In the genomic region with DNA sequence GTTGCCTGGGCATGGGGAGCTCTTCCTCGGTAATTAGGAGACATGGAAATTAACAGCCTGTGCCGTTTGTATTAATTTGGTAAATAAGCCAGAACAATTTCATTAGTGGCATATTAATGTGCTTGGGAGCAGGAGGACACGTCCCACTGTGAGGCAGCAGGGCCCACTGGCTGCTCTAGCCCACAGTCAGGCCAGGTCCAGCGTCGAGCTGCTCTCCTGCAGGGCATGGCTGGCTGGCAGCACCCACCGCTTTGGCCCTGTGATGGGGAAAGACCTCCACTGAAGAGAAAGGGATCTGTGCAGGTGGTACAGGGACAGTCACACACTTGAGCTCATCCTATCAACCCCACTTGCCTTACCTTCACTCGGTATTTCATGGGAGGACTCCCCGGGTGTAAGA, we compare ENCODE assay signal across 35 cellular contexts. TPM values are rescaled to one million over a fixed set of nuclear protein-coding genes. Genes with fewer than 3 reads are reported as not detected.
"Had no signal": no experiment of that assay in that cellular context is flagged by ENCODE, and none has a peak within 500 bp of the region (broad histone marks: within the 10 kb centered on the region; RNA-seq: fewer than 3 reads in every experiment).

No MANE protein-coding gene starts in this region.

- DNase-seq: activated CD4-positive, alpha-beta memory T cell treated with anti-CD3 and anti-CD28 coated beads for 36 hours; activated CD4-positive, alpha-beta T cell treated with anti-CD3 and anti-CD28 coated beads for 36 hours; activated CD4-positive, alpha-beta T cell treated with anti-CD3 and anti-CD28 coated beads, Interleukin-2, amount 10 ng/mL, durations not matched to agents 24 days and 14 days; activated CD4-positive, CD25-positive, alpha-beta regulatory T cell; activated CD4-positive, CD25-positive, alpha-beta regulatory T cell treated with anti-CD3 and anti-CD28 coated beads, Interleukin-2, amount 50 U/mL, for 72 hours; activated CD8-positive, alpha-beta memory T cell treated with anti-CD3 and anti-CD28 coated beads, Interleukin-2, amount 10 ng/mL, durations not matched to agents 7 days and 5 days; activated CD8-positive, alpha-beta memory T cell treated with anti-CD3 and anti-CD28 coated beads, Interleukin-2, amount 50 U/mL, for 4 hours; activated CD8-positive, alpha-beta T cell treated with anti-CD3 and anti-CD28 coated beads, Interleukin-2, amount 10 ng/mL, durations not matched to agents 7 days and 5 days; activated gamma-delta T cell treated with Interleukin-2 at 50 U/mL for 16 hours; activated naive CD4-positive, alpha-beta T cell treated with anti-CD3 and anti-CD28 coated beads, Interleukin-2, amount 50 U/mL, for 16 hours; activated naive CD4-positive, alpha-beta T cell treated with Interleukin-2 at 50 U/mL for 16 hours; activated naive CD8-positive, alpha-beta T cell treated with anti-CD3 and anti-CD28 coated beads, Interleukin-2, amount 10 ng/mL, durations not matched to agents 7 days and 5 days; activated T-cell treated with anti-CD3 and anti-CD28 coated beads, Interleukin-2, amount 50 U/mL, for 1 hour; activated T-cell treated with anti-CD3 and anti-CD28 coated beads, Interleukin-2, amount 50 U/mL, for 48 hours; central memory CD4-positive, alpha-beta T cell; cerebellar nuclear complex; colonic mucosa; effector CD8-positive, alpha-beta T cell; esophagus squamous epithelium; heart right ventricle; T-helper 1 cell; T-helper 17 cell; T1000; WERI-Rb-1 had no signal

- H3K36me3 ChIP-seq: ascending aorta, breast epithelium, cardiac muscle cell, colonic mucosa, WERI-Rb-1 had no signal

- H3K4me1 ChIP-seq: ascending aorta, breast epithelium, colonic mucosa, esophagus squamous epithelium, gastroesophageal sphincter, heart right ventricle had no signal

- H3K27ac Mint-ChIP-seq: activated CD4-positive, alpha-beta memory T cell treated with anti-CD3 and anti-CD28 coated beads for 36 hours; activated CD4-positive, alpha-beta T cell treated with anti-CD3 and anti-CD28 coated beads for 36 hours; activated CD4-positive, alpha-beta T cell treated with anti-CD3 and anti-CD28 coated beads, Interleukin-2, amount 10 ng/mL, durations not matched to agents 24 days and 14 days; activated CD8-positive, alpha-beta memory T cell treated with anti-CD3 and anti-CD28 coated beads, Interleukin-2, amount 10 ng/mL, durations not matched to agents 7 days and 5 days; activated naive CD8-positive, alpha-beta T cell treated with anti-CD3 and anti-CD28 coated beads, Interleukin-2, amount 10 ng/mL, durations not matched to agents 7 days and 5 days; activated T-helper 1 cell treated with anti-CD3 and anti-CD28 coated beads, Interleukin-12 subunit alpha, Interleukin-12 subunit beta, Interleukin-2, Interleukin-4 antibody, amounts not matched to agents 30 ng/mL and 10 ng/mL and 1 ng/mL, durations not matched to agents 14 hours and 24 hours and 36 hours; activated T-helper 2 cell treated with anti-CD3 and anti-CD28 coated beads, Interferon-gamma antibody, Interleukin-2, Interleukin-4, amounts not matched to agents 10 μg/mL and 5 μg/mL and 100 μg/mL, durations not matched to agents 14 hours and 24 hours and 36 hours; T-helper 17 cell; T-helper 2 cell treated with Interferon-gamma antibody and Interleukin-4, amounts not matched to agents 5 μg/mL and 100 μg/mL, for 36 hours had no signal

- H3K9me3 ChIP-seq: ascending aorta, breast epithelium, colonic mucosa, esophagus squamous epithelium, gastroesophageal sphincter, heart right ventricle had no signal

- H3K4me3 Mint-ChIP-seq: activated CD4-positive, alpha-beta memory T cell treated with anti-CD3 and anti-CD28 coated beads for 36 hours; activated CD4-positive, alpha-beta T cell treated with anti-CD3 and anti-CD28 coated beads for 36 hours; activated CD4-positive, alpha-beta T cell treated with anti-CD3 and anti-CD28 coated beads, Interleukin-2, amount 10 ng/mL, durations not matched to agents 24 days and 14 days; activated CD8-positive, alpha-beta memory T cell treated with anti-CD3 and anti-CD28 coated beads, Interleukin-2, amount 10 ng/mL, durations not matched to agents 7 days and 5 days; activated CD8-positive, alpha-beta T cell treated with anti-CD3 and anti-CD28 coated beads, Interleukin-2, amount 10 ng/mL, durations not matched to agents 7 days and 5 days; activated naive CD8-positive, alpha-beta T cell treated with anti-CD3 and anti-CD28 coated beads, Interleukin-2, amount 10 ng/mL, durations not matched to agents 7 days and 5 days; activated T-helper 1 cell treated with anti-CD3 and anti-CD28 coated beads, Interleukin-12 subunit alpha, Interleukin-12 subunit beta, Interleukin-2, Interleukin-4 antibody, amounts not matched to agents 30 ng/mL and 10 ng/mL and 1 ng/mL, durations not matched to agents 14 hours and 24 hours and 36 hours; brain; T-helper 17 cell; T-helper 2 cell treated with Interferon-gamma antibody and Interleukin-4, amounts not matched to agents 5 μg/mL and 100 μg/mL, for 36 hours had no signal

- H3K36me3 Mint-ChIP-seq: activated CD4-positive, alpha-beta memory T cell treated with anti-CD3 and anti-CD28 coated beads for 36 hours; activated CD8-positive, alpha-beta memory T cell treated with anti-CD3 and anti-CD28 coated beads, Interleukin-2, amount 10 ng/mL, durations not matched to agents 7 days and 5 days had no signal

- H3K27me3 Mint-ChIP-seq: activated CD4-positive, alpha-beta memory T cell treated with anti-CD3 and anti-CD28 coated beads for 36 hours; activated CD4-positive, alpha-beta T cell treated with anti-CD3 and anti-CD28 coated beads for 36 hours; activated CD4-positive, alpha-beta T cell treated with anti-CD3 and anti-CD28 coated beads, Interleukin-2, amount 10 ng/mL, durations not matched to agents 24 days and 14 days; activated CD8-positive, alpha-beta memory T cell treated with anti-CD3 and anti-CD28 coated beads, Interleukin-2, amount 10 ng/mL, durations not matched to agents 7 days and 5 days; activated naive CD8-positive, alpha-beta T cell treated with anti-CD3 and anti-CD28 coated beads, Interleukin-2, amount 10 ng/mL, durations not matched to agents 7 days and 5 days; T-helper 17 cell had no signal

- H3K27ac ChIP-seq: ascending aorta, breast epithelium, cardiac muscle cell, colonic mucosa, epithelial cell of prostate, esophagus squamous epithelium, gastroesophageal sphincter, heart right ventricle, WERI-Rb-1 had no signal

- H3K27me3 ChIP-seq: ascending aorta, breast epithelium, cardiac muscle cell, colonic mucosa, esophagus squamous epithelium, gastroesophageal sphincter, heart right ventricle had no signal

- FAIRE-seq: endometrium, endothelial cell of umbilical vein had no signal

- ATAC-seq: activated CD4-positive, alpha-beta T cell treated with anti-CD3 and anti-CD28 coated beads for 36 hours; activated CD8-positive, alpha-beta memory T cell treated with anti-CD3 and anti-CD28 coated beads, Interleukin-2, amount 10 ng/mL, durations not matched to agents 7 days and 5 days; activated CD8-positive, alpha-beta T cell treated with anti-CD3 and anti-CD28 coated beads, Interleukin-2, amount 10 ng/mL, durations not matched to agents 7 days and 5 days; gastroesophageal sphincter; heart right ventricle; T-helper 17 cell had no signal

- H3K9me3 Mint-ChIP-seq: activated CD4-positive, alpha-beta memory T cell treated with anti-CD3 and anti-CD28 coated beads for 36 hours; activated CD4-positive, alpha-beta T cell treated with anti-CD3 and anti-CD28 coated beads, Interleukin-2, amount 10 ng/mL, durations not matched to agents 24 days and 14 days; activated naive CD8-positive, alpha-beta T cell treated with anti-CD3 and anti-CD28 coated beads, Interleukin-2, amount 10 ng/mL, durations not matched to agents 7 days and 5 days; activated T-helper 1 cell treated with anti-CD3 and anti-CD28 coated beads, Interleukin-12 subunit alpha, Interleukin-12 subunit beta, Interleukin-2, Interleukin-4 antibody, amounts not matched to agents 30 ng/mL and 10 ng/mL and 1 ng/mL, durations not matched to agents 14 hours and 24 hours and 36 hours; activated T-helper 2 cell treated with anti-CD3 and anti-CD28 coated beads, Interferon-gamma antibody, Interleukin-2, Interleukin-4, amounts not matched to agents 10 μg/mL and 5 μg/mL and 100 μg/mL, durations not matched to agents 14 hours and 24 hours and 36 hours; brain; T-helper 2 cell treated with Interferon-gamma antibody and Interleukin-4, amounts not matched to agents 5 μg/mL and 100 μg/mL, for 36 hours had no signal

- H3K4me3 ChIP-seq: ascending aorta, breast epithelium, cardiac muscle cell, colonic mucosa, esophagus squamous epithelium, gastroesophageal sphincter, heart right ventricle had no signal

RNA-seq across cellular contexts. Expression of a gene that starts 37.5 kb away (rescaled TPM):
- total RNA-seq: activated CD8-positive, alpha-beta memory T cell treated with anti-CD3 and anti-CD28 coated beads, Interleukin-2, amount 10 ng/mL, durations not matched to agents 7 days and 5 days had no signal
